ENCODE assay signal across 19 cellular contexts in the genomic region with DNA sequence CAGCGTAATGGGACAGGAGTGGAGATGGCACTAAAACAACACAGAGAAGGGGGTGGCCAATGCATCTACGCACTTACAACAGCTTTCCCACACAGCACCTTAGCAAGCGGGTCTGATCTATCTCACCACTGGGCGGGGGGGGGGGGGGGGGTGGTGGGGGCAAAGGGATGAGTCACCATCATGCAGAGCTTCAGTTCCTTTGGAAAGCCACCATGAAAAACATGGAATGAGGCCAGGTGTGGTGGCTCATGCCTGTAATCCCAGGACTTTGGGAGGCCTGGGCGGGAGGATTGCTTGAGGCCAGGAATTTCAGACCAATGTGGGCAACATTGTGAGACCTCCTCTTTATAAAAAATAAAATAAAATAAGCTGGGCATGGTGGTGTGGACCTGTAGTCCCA. TPM values are rescaled to one million over a fixed set of nuclear protein-coding genes. Genes with fewer than 3 reads are reported as not detected.
DNase-seq lines count a peak whose midpoint lies in the region; ATAC-seq, FAIRE-seq and TF ChIP-seq lines count a peak whose summit lies in the region.
"Had no signal": no experiment of that assay in that cellular context is flagged by ENCODE, and none has a peak within 500 bp of the region (broad histone marks: within the 10 kb centered on the region; RNA-seq: fewer than 3 reads in every experiment).

No MANE protein-coding gene starts in this region.

- no peaks in the 10 kb centered on the region for H3K36me3 ChIP-seq in K562 (ENCODE audit: control insufficient read depth, insufficient read depth, low read length)
- H3K36me3 ChIP-seq: BE2C had no signal

- peaks cover 12 to 19% of the 10 kb centered on the region in 2 experiments for H3K4me1 ChIP-seq in K562 (replicated peaks in 1 of 2; ENCODE audit: control insufficient read depth in 2 of 2, insufficient read depth in 2 of 2, low read length in 2 of 2)
- H3K4me1 ChIP-seq: BE2C had no signal

- H3K4me2 ChIP-seq in K562 (ENCODE audit: insufficient read depth, low read length): no peak overlapping the region

- 0 out of 2 replicates have a peak, but pooled peaks cover 6% of the 10 kb centered on the region for H4K20me1 ChIP-seq in K562 (replicated peaks; ENCODE audit: control insufficient read depth, insufficient read depth, low read length)

- no peak overlapping the region for H3K27ac ChIP-seq in K562 (ENCODE audit: extremely low read depth, low read depth, low read length)
- H3K27ac ChIP-seq: C4-2B had no signal

- peaks cover 5% of the 10 kb centered on the region for H3K9me1 ChIP-seq in K562 (ENCODE audit: control insufficient read depth, insufficient read depth, low read length)

- no peak overlapping the region for H3K9ac ChIP-seq in K562 (ENCODE audit: insufficient read depth in 1 of 2, low read depth in 2 of 2, low read length in 2 of 2)

- H3K36me3 Mint-ChIP-seq in osteocyte (ENCODE audit: unreplicated experiment): no peaks in the 10 kb centered on the region
- H3K36me3 Mint-ChIP-seq: CD4-positive, alpha-beta memory T cell had no signal

- WGBS in K562 (ENCODE audit: insufficient coverage, low coverage, missing lambda C conversion rate): 5% methylated on average over 5 of the region's 5 CpGs

- no TSS peak for BruUV-seq in K562 (replicated peaks; lab: Mats Ljungman, UMichigan)

- TF ChIP-seq EP300 in K562 (IDR thresholded peaks at IDR 0.05; ENCODE audit: low read length): no peak

- H3K9me3 Mint-ChIP-seq in osteocyte (ENCODE audit: unreplicated experiment): no peaks in the 10 kb centered on the region

- no peak for TF ChIP-seq POLR2A in K562 (conservative IDR thresholded peaks at IDR 0.05)

- peaks cover 0 to 3% of the 10 kb centered on the region in 2 experiments; a peak in 1 of 5 replicates for H3K27me3 ChIP-seq in K562 (ENCODE audit: control insufficient read depth in 2 of 2, insufficient read depth in 2 of 2, low read length in 2 of 2)
- H3K27me3 ChIP-seq: BE2C had no signal

- no peaks in the 10 kb centered on the region for H3K9me3 ChIP-seq in K562 (replicated peaks; ENCODE audit: control insufficient read depth, insufficient read depth, low read depth, low read length)
- H3K9me3 ChIP-seq: BE2C had no signal

- in situ Hi-C loops in K562 (cut with MboI): no loop called here

- H3K4me1 Mint-ChIP-seq in osteocyte (ENCODE audit: unreplicated experiment): no peaks in the 10 kb centered on the region
- H3K4me1 Mint-ChIP-seq: CD4-positive, alpha-beta memory T cell had no signal

- intact Hi-C loops in K562 (cut with micrococcal nuclease): no loop called here

- H3K27ac Mint-ChIP-seq in osteocyte (ENCODE audit: unreplicated experiment): no peak overlapping the region
- H3K27ac Mint-ChIP-seq: CD4-positive, alpha-beta memory T cell; HFFc6 had no signal

- FAIRE-seq in K562 (lab: Jason Lieb, UNC): no peak
- FAIRE-seq: G401.6, GM12891 had no signal

- no peak for TF ChIP-seq RAD21 in K562 (CRISPR knock-in tag; conservative IDR thresholded peaks at IDR 0.05 in 1 of 2, IDR thresholded peaks at IDR 0.05 in 1 of 2)

- H3K27me3 Mint-ChIP-seq in osteocyte (ENCODE audit: unreplicated experiment): no peaks in the 10 kb centered on the region

- no peaks in the 10 kb centered on the region for H3K79me2 ChIP-seq in K562 (ENCODE audit: control insufficient read depth, insufficient read depth, low read length)

- CTCF ChIA-PET in K562 (lab: Yijun Ruan, JAX; ENCODE audit: low intra/inter-chr PET ratio): no interaction called here

- POLR2A ChIA-PET in K562 (lab: Yijun Ruan, JAX): no interaction called here

- ATAC-seq in K562 (no peak), HG03196 (IDR thresholded peaks at IDR 0.05; ENCODE audit: unreplicated experiment) (no peak)

- no peak for TF ChIP-seq CTCF in K562 (IDR thresholded peaks at IDR 0.05 in 2 of 3, conservative IDR thresholded peaks at IDR 0.05 in 1 of 3; ENCODE audit: insufficient read depth in 2 of 3, low read depth in 1 of 3, low read length in 3 of 3)
- TF ChIP-seq CTCF in osteocyte (IDR thresholded peaks at IDR 0.05): no peak

- H2AFZ ChIP-seq in K562 (ENCODE audit: low read depth, low read length): no peak overlapping the region

- no peak overlapping the region for H3K4me3 Mint-ChIP-seq in osteocyte (ENCODE audit: unreplicated experiment)
- H3K4me3 Mint-ChIP-seq: CD4-positive, alpha-beta memory T cell; HFFc6 had no signal

- DNase-seq in A172 (ENCODE audit: low spot score): peak; percentile 16
- peak; percentile 13 for DNase-seq in HT1080 (ENCODE audit: low read depth)
- peak in 3 of 4 experiments; percentile 47 to 54 (median 49) for DNase-seq in K562 (ENCODE audit: extremely low read depth in 1 of 4, low spot score in 3 of 4)
- DNase-seq in osteocyte (ENCODE audit: extremely low spot score, unreplicated experiment): peak; percentile 46
- no peak for DNase-seq in AG08395 (ENCODE audit: low spot score)
- DNase-seq in activated T-cell treated with anti-CD3 and anti-CD28 coated beads for 4 hours: no peak
- DNase-seq: 8988T; ACHN; BE2C; CD4-positive, alpha-beta memory T cell; DMS79; EL; GOT3; HCEC 1CT; HFFc6 had no signal

- H3K4me3 ChIP-seq in K562: no peak overlapping the region

TF ChIP-seq in K562, 482 proteins besides CTCF, POLR2A, EP300 and RAD21:
- TF ChIP-seq, protein P1, sequence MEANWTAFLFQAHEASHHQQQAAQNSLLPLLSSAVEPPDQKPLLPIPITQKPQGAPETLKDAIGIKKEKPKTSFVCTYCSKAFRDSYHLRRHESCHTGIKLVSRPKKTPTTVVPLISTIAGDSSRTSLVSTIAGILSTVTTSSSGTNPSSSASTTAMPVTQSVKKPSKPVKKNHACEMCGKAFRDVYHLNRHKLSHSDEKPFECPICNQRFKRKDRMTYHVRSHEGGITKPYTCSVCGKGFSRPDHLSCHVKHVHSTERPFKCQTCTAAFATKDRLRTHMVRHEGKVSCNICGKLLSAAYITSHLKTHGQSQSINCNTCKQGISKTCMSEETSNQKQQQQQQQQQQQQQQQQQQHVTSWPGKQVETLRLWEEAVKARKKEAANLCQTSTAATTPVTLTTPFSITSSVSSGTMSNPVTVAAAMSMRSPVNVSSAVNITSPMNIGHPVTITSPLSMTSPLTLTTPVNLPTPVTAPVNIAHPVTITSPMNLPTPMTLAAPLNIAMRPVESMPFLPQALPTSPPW (CRISPR knock-in tag; IDR thresholded peaks at IDR 0.05): peak; percentile 81
- no peak for TF ChIP-seq ZNF740 (CRISPR knock-in tag; IDR thresholded peaks at IDR 0.05)
- TF ChIP-seq ZNF740 (tag; IDR thresholded peaks at IDR 0.05): peak in 1 of 2 experiments; percentile 38; a peak in 1 of 4 replicates
- TF ChIP-seq TFE3 (CRISPR knock-in tag; IDR thresholded peaks at IDR 0.05): no peak
- TF ChIP-seq RUNX1 (IDR thresholded peaks at IDR 0.05; ENCODE audit: low read depth): no peak
- TF ChIP-seq JUND (IDR thresholded peaks at IDR 0.05; ENCODE audit: borderline replicate concordance, low read depth, low read length): peak; percentile 28; the same call in 1 of the 2 replicates
- TF ChIP-seq JUND (tag; IDR thresholded peaks at IDR 0.05; ENCODE audit: borderline replicate concordance, low read depth, low read length): no peak; the same call in 2 of the 3 replicates
- TF ChIP-seq FOSL1 (tag; conservative IDR thresholded peaks at IDR 0.05): peak; percentile 71

RNA-seq across cellular contexts. Expression of gene KLHDC7A, which starts 47.2 kb away (rescaled TPM):
- total RNA-seq in A172 (2014; rRNA removed; shearing (Covaris generic)): 0.91 and 2.0 TPM in 2 replicates
- 0.02 TPM in 1 of 2 replicates, not detected in the other for total RNA-seq in HT1080 (2014; rRNA removed; shearing (Covaris generic))
- polyA plus RNA-seq in HT1080 (2015; cell fraction: cytosol; rRNA removed): 0.05 and 0.07 TPM in 2 replicates
- polyA plus RNA-seq in HT1080 (2015; cell fraction: nucleus; rRNA removed): 0.10 and 0.27 TPM in 2 replicates
- not detected in 2 replicates for total RNA-seq in K562 (2011; cell fraction: chromatin; rRNA removed; ENCODE audit: low replicate concordance)
- total RNA-seq in K562 (2011; cell fraction: nucleolus; rRNA removed): not detected in 2 replicates
- not detected in 2 replicates for total RNA-seq in K562 (2011; cell fraction: nucleoplasm; rRNA removed)
- total RNA-seq in K562 (2014; rRNA removed) (0.04 TPM in 1 of 2 replicates, not detected in the other), K562 (2014; rRNA removed; fragmentation: Illumina TruSeq; extraction: Trizol) (not detected in 2 replicates), K562 (2015; rRNA removed; fragmentation: Illumina TruSeq; extraction: Trizol) (0.04 TPM in 1 of 2 replicates, not detected in the other), K562 (2021) (0.02 TPM in 1 of 2 replicates, not detected in the other), osteocyte (not detected in 2 replicates)
- polyA plus RNA-seq in K562 (2011; rRNA removed) (not detected in 2 replicates), K562 (2014; fragmentation: Illumina TruSeq; extraction: Trizol) (0.01 TPM in 1 of 2 replicates, not detected in the other), K562 (2014; fragmentation: Nextera tagmentation; extraction: Ambion mirVana) (not detected), K562 (2014; rRNA removed) (0.01 TPM in 1 of 2 replicates, not detected in the other)
- polyA plus RNA-seq in K562 (2011; cell fraction: cytosol; rRNA removed): not detected in 2 replicates
- polyA plus RNA-seq in K562 (2011; cell fraction: nucleus; rRNA removed): not detected in 2 replicates
- polyA plus RNA-seq in K562 (2012): 0.08 and 0.16 TPM in 2 replicates
- polyA minus RNA-seq in K562 (2011; rRNA and poly(A)+ RNA removed): not detected in 2 replicates
- not detected in 2 replicates for polyA minus RNA-seq in K562 (2011; cell fraction: cytosol; rRNA and poly(A)+ RNA removed)
- not detected in 2 replicates for polyA minus RNA-seq in K562 (2011; cell fraction: nucleus; rRNA and poly(A)+ RNA removed)
- total RNA-seq: CD4-positive, alpha-beta memory T cell; HFFc6 had no signal
- polyA plus RNA-seq: CD4-positive, alpha-beta memory T cell had no signal

Comparison
In these comparisons a context has a peak if more than half of its experiments do, and no peak if none do; other contexts are left out.
1. DNase-seq: peak in A172 (single experiment), HT1080 (single experiment), K562 (3 of 4) and osteocyte (single experiment); none in AG08395 (single experiment) and activated T-cell treated with anti-CD3 and anti-CD28 coated beads for 4 hours (single experiment).